8 cellular contexts compared by ENCODE assay signal in the genomic region with DNA sequence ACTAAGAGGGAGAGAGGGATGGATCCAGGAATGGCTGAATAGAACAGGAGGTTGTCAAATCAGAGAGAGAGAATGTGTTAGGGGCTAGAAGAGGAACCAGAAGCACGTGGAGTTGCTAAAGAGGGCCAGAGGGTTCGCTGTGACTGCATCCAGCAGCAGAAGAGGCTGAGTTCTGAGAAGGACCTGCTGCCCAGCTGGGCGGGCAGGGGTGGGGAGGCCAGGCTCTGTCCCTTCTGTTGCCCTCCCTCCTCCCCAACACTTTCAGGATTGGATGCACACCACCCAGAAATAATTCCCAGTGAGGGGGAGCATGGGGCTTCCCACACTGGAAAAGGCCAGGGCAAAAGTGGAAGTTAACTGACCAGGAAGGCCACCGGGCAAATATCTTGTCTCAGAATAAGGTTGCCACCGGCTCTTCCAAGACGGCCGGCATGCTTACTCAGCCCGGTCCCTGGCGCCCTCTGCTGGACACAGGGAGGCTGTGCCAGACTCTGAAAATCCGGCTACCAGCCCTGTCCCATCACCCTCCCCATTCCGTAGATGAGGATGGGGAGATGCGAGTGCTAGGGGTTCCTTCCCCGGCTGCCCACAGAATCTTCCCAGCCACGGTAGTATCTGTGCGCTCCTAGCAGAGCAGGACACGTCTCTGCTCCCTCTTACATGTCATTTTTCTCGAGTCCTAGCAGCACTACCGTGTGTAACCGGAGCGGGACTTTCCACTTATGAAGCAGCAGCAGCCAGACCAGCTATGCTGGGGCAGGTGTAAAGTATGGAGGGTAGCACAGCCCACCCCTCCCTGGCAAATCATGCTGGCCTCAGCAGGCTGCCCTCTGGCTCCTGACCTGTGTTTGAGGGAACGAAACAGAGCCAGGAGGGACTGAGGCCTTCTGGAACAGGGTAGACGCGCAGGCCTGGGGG. TPM values are rescaled to one million over a fixed set of nuclear protein-coding genes. Genes with fewer than 3 reads are reported as not detected.
DNase-seq lines count a peak whose midpoint lies in the region; ATAC-seq, FAIRE-seq and TF ChIP-seq lines count a peak whose summit lies in the region.

No MANE protein-coding gene starts in this region.

- 7 to 42% methylated on average over 7 to 14 of the region's 23 CpGs for WGBS in esophagus squamous epithelium, 2 donors

- H3K4me3 ChIP-seq in OCI-LY7 (ENCODE audit: low read depth, low read length, poor library complexity, severe bottlenecking) (no peak overlapping the region), esophagus squamous epithelium (no peak overlapping the region)

- peaks cover 1% of the 10 kb centered on the region for H3K4me1 Mint-ChIP-seq in activated T-cell treated with anti-CD3 and anti-CD28 coated beads, Interleukin-2, amount 50 U/mL, for 24 hours (ENCODE audit: low read depth)
- peaks cover 0 to 4% (median 0%) of the 10 kb centered on the region in 3 donors for H3K4me1 Mint-ChIP-seq in naive B cell

- no peak overlapping the region for H3K27ac Mint-ChIP-seq in activated T-cell treated with anti-CD3 and anti-CD28 coated beads, Interleukin-2, amount 50 U/mL, for 24 hours
- H3K27ac Mint-ChIP-seq in naive B cell = no peak overlapping the region

- intact Hi-C loops in OCI-LY7 (cut with micrococcal nuclease; ENCODE audit: unreplicated experiment) = loop anchor here (1.0 kb wide), 3 partner anchors 72 to 230 kb away; no protein-coding TSS in a partner anchor
- intact Hi-C loops in esophagus squamous epithelium (cut with DNase I) = loop anchor here (5.0 to 10.0 kb wide), 2 partner anchors 70 to 253 kb away; no protein-coding TSS in a partner anchor

- peaks cover 5% of the 10 kb centered on the region for H3K27me3 Mint-ChIP-seq in activated T-cell treated with anti-CD3 and anti-CD28 coated beads, Interleukin-2, amount 50 U/mL, for 24 hours
- H3K27me3 Mint-ChIP-seq in naive B cell = peaks cover 7 to 32% (median 29%) of the 10 kb centered on the region in 3 donors

- peak; percentile 8 for FAIRE-seq in G401.6 (lab: Jason Lieb, UNC)

- H3K79me2 ChIP-seq in OCI-LY7 (ENCODE audit: insufficient read depth, low read depth, low read length) = no peaks in the 10 kb centered on the region

- CTCF ChIA-PET in OCI-LY7 (lab: Charles Lee; ENCODE audit: unreplicated experiment) = interaction anchor here (0.6 kb wide), 1 partner anchor 17 kb away, joined by 3 read pairs; no protein-coding TSS in a partner anchor

- no peak overlapping the region for H3K4me2 ChIP-seq in OCI-LY7 (ENCODE audit: low read length)

- peak; percentile 53 for ATAC-seq in HG03520 (IDR thresholded peaks at IDR 0.05; ENCODE audit: unreplicated experiment)
- ATAC-seq in naive B cell (ENCODE audit: low read depth in 2 of 2) = peak; percentile 87 to 97
- no peak for ATAC-seq in HG02852 (IDR thresholded peaks at IDR 0.05; ENCODE audit: unreplicated experiment)

- POLR2A ChIA-PET in OCI-LY7 (lab: Charles Lee) = no interaction called here

- H3K4me1 ChIP-seq in OCI-LY7 (ENCODE audit: insufficient read depth, low read length, poor library complexity, severe bottlenecking) (no peaks in the 10 kb centered on the region), esophagus squamous epithelium (peaks cover 15 to 74% (median 40%) of the 10 kb centered on the region in 3 donors)

- H3K36me3 ChIP-seq in OCI-LY7 (ENCODE audit: insufficient read depth, low read length) = no peaks in the 10 kb centered on the region
- H3K36me3 ChIP-seq in esophagus squamous epithelium = peaks cover 0 to 48% (median 0%) of the 10 kb centered on the region in 3 donors

- DNase-seq in OCI-LY7 (ENCODE audit: low spot score) (peak; percentile 81), esophagus squamous epithelium (lab: John Stamatoyannopoulos, UW) (peak; percentile 20), naive B cell (peak; percentile 75)
- DNase-seq in activated T-cell treated with anti-CD3 and anti-CD28 coated beads, Interleukin-2, amount 50 U/mL, for 24 hours = peak; percentile 88
- peak; percentile 78 for DNase-seq in stimulated activated CD8-positive, alpha-beta memory T cell treated with anti-CD3 and anti-CD28 coated beads, Interleukin-7, amount 100 ng/mL, for 24 hours (ENCODE audit: low read depth)

- BruUV-seq in OCI-LY7 (replicated peaks; lab: Mats Ljungman, UMichigan) = no TSS peak

- no peak for TF ChIP-seq POLR2A in esophagus squamous epithelium (IDR thresholded peaks at IDR 0.05)

- H3K9me3 Mint-ChIP-seq in activated T-cell treated with anti-CD3 and anti-CD28 coated beads, Interleukin-2, amount 50 U/mL, for 24 hours = no peaks in the 10 kb centered on the region
- no peaks in the 10 kb centered on the region for H3K9me3 Mint-ChIP-seq in naive B cell

- no peaks in the 10 kb centered on the region for H3K9me2 ChIP-seq in OCI-LY7 (ENCODE audit: insufficient read depth, low read length)

- H3K27ac ChIP-seq in OCI-LY7 (ENCODE audit: low read depth, low read length, poor library complexity, severe bottlenecking) (no peak overlapping the region), esophagus squamous epithelium (peak overlapping the region in 3 of 4 donors; percentile 75 to 85 (median 78))

- H3K4me3 Mint-ChIP-seq in activated T-cell treated with anti-CD3 and anti-CD28 coated beads, Interleukin-2, amount 50 U/mL, for 24 hours = no peak overlapping the region
- H3K4me3 Mint-ChIP-seq in naive B cell = no peak overlapping the region

- no peaks in the 10 kb centered on the region for H4K20me1 ChIP-seq in OCI-LY7 (ENCODE audit: insufficient read depth, low read length)

- no peak overlapping the region for H2AFZ ChIP-seq in OCI-LY7 (ENCODE audit: low read length)

- TF ChIP-seq CTCF in OCI-LY7 (conservative IDR thresholded peaks at IDR 0.05; ENCODE audit: low read length) (peak; percentile 92), esophagus squamous epithelium (IDR thresholded peaks at IDR 0.05) (peak; percentile 92 to 98 (median 96))

- H3K27me3 ChIP-seq in esophagus squamous epithelium = no peaks in the 10 kb centered on the region

- H3K36me3 Mint-ChIP-seq in activated T-cell treated with anti-CD3 and anti-CD28 coated beads, Interleukin-2, amount 50 U/mL, for 24 hours (ENCODE audit: low read depth) = no peaks in the 10 kb centered on the region
- H3K36me3 Mint-ChIP-seq in naive B cell = no peaks in the 10 kb centered on the region

- H3K9me3 ChIP-seq in OCI-LY7 (ENCODE audit: low read length) = no peaks in the 10 kb centered on the region
- H3K9me3 ChIP-seq in esophagus squamous epithelium = no peaks in the 10 kb centered on the region

RNA-seq across cellular contexts. Expression of a gene that starts 46.8 kb away (rescaled TPM):
- total RNA-seq in OCI-LY7 (2014; rRNA removed; shearing (Covaris generic)) = not detected in 2 replicates
- total RNA-seq in OCI-LY7 (2022) (not detected in 2 replicates), esophagus squamous epithelium (not detected)
- polyA plus RNA-seq in naive B cell (ENCODE audit: low read depth in 6 of 6) = not detected

Comparison
In these comparisons a context has a peak if more than half of its experiments do, and no peak if none do; other contexts are left out.
1. DNase-seq: peak in every context shown above with its lines; median percentile 88 in activated T-cell treated with anti-CD3 and anti-CD28 coated beads, Interleukin-2, amount 50 U/mL, for 24 hours; 81 in OCI-LY7; 78 in stimulated activated CD8-positive, alpha-beta memory T cell treated with anti-CD3 and anti-CD28 coated beads, Interleukin-7, amount 100 ng/mL, for 24 hours; 75 in naive B cell; 20 in esophagus squamous epithelium.